16 cellular contexts compared by ENCODE assay signal in genomic region chrX:11103006-11103405, GRCh38. TPM values are rescaled to one million over a fixed set of nuclear protein-coding genes. Genes with fewer than 3 reads are reported as not detected.
DNase-seq lines count a peak whose midpoint lies in the region; ATAC-seq, FAIRE-seq and TF ChIP-seq lines count a peak whose summit lies in the region.
"Had no signal": no experiment of that assay in that cellular context is flagged by ENCODE, and none has a peak within 500 bp of the region (broad histone marks: within the 10 kb centered on the region; RNA-seq: fewer than 3 reads in every experiment).

No MANE protein-coding gene starts in this region.

- intact Hi-C loops in GM12878 (cut with micrococcal nuclease; ENCODE audit: unreplicated experiment) (no loop called here), testis (cut with DNase I; ENCODE audit: low total_unique reads) (no loop called here), left cardiac atrium (cut with DNase I) (loop anchor here in 1 of 2 donors (10.0 kb wide), 1 partner anchor 378 kb away; no protein-coding TSS in a partner anchor)

- TF ChIP-seq RAD21 in GM12878 (IDR thresholded peaks at IDR 0.05; ENCODE audit: insufficient read depth, low read depth, low read length): no peak

- H3K4me1 ChIP-seq in GM12878 (ENCODE audit: control insufficient read depth, insufficient read depth, low read length) (no peaks in the 10 kb centered on the region), testis (no peaks in the 10 kb centered on the region)

- BruUV-seq in GM12878 (replicated peaks; lab: Mats Ljungman, UMichigan): no TSS peak

- H3K36me3 ChIP-seq in GM12878 (ENCODE audit: control insufficient read depth in 2 of 2, insufficient read depth in 2 of 2, low read length in 1 of 2): no peaks in the 10 kb centered on the region
- H3K36me3 ChIP-seq in testis (ENCODE audit: low read depth, missing control alignments): no peaks in the 10 kb centered on the region

- 14% methylated on average over 3 of the region's 3 CpGs for WGBS in GM12878 (ENCODE audit: insufficient coverage, insufficient replicate concordance, low lambda C conversion rate, missing lambda C conversion rate)
- WGBS in testis, 2 donors: 90 to 100% methylated on average over 1 to 3 of the region's 3 CpGs

- in situ Hi-C loops in GM12878 (cut with MboI): loop anchor here (25.0 kb wide), 1 partner anchor 1116 kb away; no protein-coding TSS in a partner anchor

- no peak overlapping the region for H3K4me2 ChIP-seq in GM12878 (ENCODE audit: control insufficient read depth, insufficient read depth)

- H3K9me3 ChIP-seq in GM12878 (replicated peaks; ENCODE audit: control insufficient read depth, insufficient read depth, low read length) (no peaks in the 10 kb centered on the region), testis (no peaks in the 10 kb centered on the region)

- RAD21 ChIA-PET in GM12878 (lab: Charles Lee; ENCODE audit: unreplicated experiment): no interaction called here

- no peak overlapping the region for H3K27ac ChIP-seq in GM12878 (ENCODE audit: control insufficient read depth, insufficient read depth)
- H3K27ac ChIP-seq in testis: no peak overlapping the region

- CTCF ChIA-PET in GM12878 (lab: Yijun Ruan, JAX): interaction anchor here (1.2 kb wide), 1 partner anchor 16 kb away, joined by 4 read pairs; no protein-coding TSS in a partner anchor

- no peak for FAIRE-seq in GM12878 (lab: Jason Lieb, UNC)
- FAIRE-seq: G401.6, H54 had no signal

- H2AFZ ChIP-seq in GM12878 (ENCODE audit: control insufficient read depth, low read depth, low read length): no peak overlapping the region

- POLR2A ChIA-PET in GM12878 (lab: Charles Lee): no interaction called here

- TF ChIP-seq POLR2A in GM18505 (IDR thresholded peaks at IDR 0.05; ENCODE audit: borderline replicate concordance, extremely low read depth, insufficient read depth, insufficient read length) (no peak), GM12878 (IDR thresholded peaks at IDR 0.05; ENCODE audit: low read depth, low read length) (no peak), testis (IDR thresholded peaks at IDR 0.05) (no peak)

- no peaks in the 10 kb centered on the region for H3K27me3 ChIP-seq in GM12878 (replicated peaks in 1 of 2; ENCODE audit: control insufficient read depth in 2 of 2, insufficient read depth in 2 of 2, low read length in 1 of 2)
- no peaks in the 10 kb centered on the region for H3K27me3 ChIP-seq in testis

- no peak for TF ChIP-seq EP300 in GM12878 (IDR thresholded peaks at IDR 0.05; ENCODE audit: borderline replicate concordance in 1 of 2, control insufficient read depth in 1 of 2, low read depth in 2 of 2, low read length in 2 of 2)

- H3K9ac ChIP-seq in GM12878 (ENCODE audit: control insufficient read depth, insufficient read depth, low read length): no peak overlapping the region

- no peaks in the 10 kb centered on the region for H4K20me1 ChIP-seq in GM12878 (ENCODE audit: control insufficient read depth, insufficient read depth)

- H3K79me2 ChIP-seq in GM12878 (ENCODE audit: control insufficient read depth, insufficient read depth, low read length): no peaks in the 10 kb centered on the region

- TF ChIP-seq CTCF in GM12878 (IDR thresholded peaks at IDR 0.05 in 2 of 3, conservative IDR thresholded peaks at IDR 0.05 in 1 of 3; ENCODE audit: control insufficient read depth in 2 of 3, extremely low read depth in 1 of 3, insufficient read depth in 1 of 3, low read depth in 3 of 3, low read length in 3 of 3): no peak
- no peak for TF ChIP-seq CTCF in testis (IDR thresholded peaks at IDR 0.05)

- H3K4me3 ChIP-seq in GM12878: no peak overlapping the region
- H3K4me3 ChIP-seq in testis: no peak overlapping the region

- DNase-seq in GM12878 (ENCODE audit: low read depth, low spot score): no peak
- no peak for DNase-seq in testis
- DNase-seq in left cardiac atrium: no peak
- DNase-seq: ACHN; CD4-positive, CD25-positive, alpha-beta regulatory T cell; KBM-7; NCI-H1092 treated with DMSO at 0.1 percent for 48 hours; NCI-H1694; NCI-H69; PC-3 had no signal

- SMC1A ChIA-PET in GM12878 (lab: Charles Lee; ENCODE audit: uncharacterized antibody, unreplicated experiment): no interaction called here

- ATAC-seq in GM18505 (IDR thresholded peaks at IDR 0.05; ENCODE audit: unreplicated experiment) (peak; percentile 55), GM19351 (IDR thresholded peaks at IDR 0.05; ENCODE audit: unreplicated experiment) (peak; percentile 69), HG02884 (IDR thresholded peaks at IDR 0.05; ENCODE audit: unreplicated experiment) (peak; percentile 70), GM12878 (peak; percentile 79), left cardiac atrium (no peak), HG02623 (IDR thresholded peaks at IDR 0.05; ENCODE audit: unreplicated experiment) (no peak)
- ATAC-seq: PC-3 had no signal

TF ChIP-seq in GM12878, 131 proteins besides CTCF, POLR2A, EP300 and RAD21:
- TF ChIP-seq JUNB (IDR thresholded peaks at IDR 0.05): peak; percentile 41; the same call in 1 of the 2 replicates
- peak in 1 of 2 experiments; percentile 24; a peak in 1 of 4 replicates for TF ChIP-seq BHLHE40 (IDR thresholded peaks at IDR 0.05; ENCODE audit: borderline replicate concordance in 1 of 2, low read depth in 2 of 2, low read length in 1 of 2)
- TF ChIP-seq BCL11A (IDR thresholded peaks at IDR 0.05; ENCODE audit: low read depth, low read length): no peak

RNA-seq across cellular contexts. Expression of gene HCCS, which starts 8.1 kb away (rescaled TPM):
- total RNA-seq in GM12878 (2013; cell fraction: nucleolus; rRNA removed): 8.3 and 8.4 TPM in 2 replicates
- total RNA-seq in GM12878 (2014; rRNA removed) (20.3 and 20.4 TPM in 2 replicates), GM12878 (2014; rRNA removed; fragmentation: Illumina TruSeq; extraction: Trizol) (22.2 and 27.5 TPM in 2 replicates), GM12878 (2021) (30.0 and 36.0 TPM in 2 replicates), testis (10 to 100 TPM; 15.0 to 17.4 TPM), left cardiac atrium (10 to 100 TPM; 47.1 to 55.3 TPM)
- 18.2 TPM for polyA plus RNA-seq in GM12878 (2011; ENCODE audit: low read depth)
- polyA plus RNA-seq in GM12878 (2011; rRNA removed) (39.3 and 44.3 TPM in 2 replicates), GM12878 (2014; fragmentation: Illumina TruSeq; extraction: Trizol) (38.2 and 39.4 TPM in 2 replicates), GM12878 (2014; fragmentation: Nextera tagmentation; extraction: Ambion mirVana) (10 to 100 TPM; 11.8 to 15.6 TPM), GM12878 (2014; rRNA removed) (32.2 and 37.7 TPM in 2 replicates), GM12878 (2016; fragmentation: Nextera tagmentation; extraction: Ambion mirVana) (10 to 100 TPM; 65.8 to 69.6 TPM), testis (ENCODE audit: insufficient read depth, low read depth, low replicate concordance) (27.6 TPM)
- 22.5 and 22.6 TPM in 2 replicates for polyA plus RNA-seq in GM12878 (2011; cell fraction: cytosol; rRNA removed)
- 10.8 and 13.5 TPM in 2 replicates for polyA plus RNA-seq in GM12878 (2011; cell fraction: nucleus; rRNA removed)
- 20.7 and 21.1 TPM in 2 replicates for polyA plus RNA-seq in GM12878 (2012)
- 20.8 and 26.8 TPM in 2 replicates for polyA minus RNA-seq in GM12878 (2011; rRNA and poly(A)+ RNA removed)
- 8.5 and 9.8 TPM in 2 replicates for polyA minus RNA-seq in GM12878 (2011; cell fraction: cytosol; rRNA and poly(A)+ RNA removed)
- 3.0 and 5.0 TPM in 2 replicates for polyA minus RNA-seq in GM12878 (2011; cell fraction: nucleus; rRNA and poly(A)+ RNA removed)

Comparison
In these comparisons a context has a peak if more than half of its experiments do, and no peak if none do; other contexts are left out.
1. ATAC-seq: peak in GM18505 (single experiment), GM19351 (single experiment), HG02884 (single experiment) and GM12878 (single experiment); none in left cardiac atrium (0 of 2) and HG02623 (single experiment).